21 cellular contexts compared by ENCODE assay signal in genomic region chr2:68974946-68975665, GRCh38. TPM values are rescaled to one million over a fixed set of nuclear protein-coding genes. Genes with fewer than 3 reads are reported as not detected.
DNase-seq lines count a peak whose midpoint lies in the region; ATAC-seq and TF ChIP-seq lines count a peak whose summit lies in the region.
"Had no signal": no experiment of that assay in that cellular context is flagged by ENCODE, and none has a peak within 500 bp of the region (broad histone marks: within the 10 kb centered on the region; RNA-seq: fewer than 3 reads in every experiment).

No MANE protein-coding gene starts in this region.

- H3K23ac ChIP-seq in mesenchymal stem cell (ENCODE audit: low read length in 2 of 2), result no peak overlapping the region

- H2AFZ ChIP-seq in mesenchymal stem cell (ENCODE audit: low read depth, low read length), result no peak overlapping the region

- H4K8ac ChIP-seq in mesenchymal stem cell (ENCODE audit: low read length), result no peak overlapping the region

- peak overlapping the region; percentile 59 for H2AK5ac ChIP-seq in mesenchymal stem cell (ENCODE audit: low read length, severe bottlenecking)

- DNase-seq in activated CD4-positive, alpha-beta T cell treated with anti-CD3 and anti-CD28 coated beads, Interleukin-2, amount 10 ng/mL, durations not matched to agents 24 days and 14 days, result peak; percentile 37
- DNase-seq in activated CD4-positive, alpha-beta T cell treated with anti-CD3 and anti-CD28 coated beads, Interleukin-2, amount 50 U/mL, for 1 hour, result no peak
- no peak for DNase-seq in chondrocyte (ENCODE audit: low spot score)
- DNase-seq in mesenchymal stem cell, result no peak
- DNase-seq in stromal cell of bone marrow (ENCODE audit: low read depth), result peak; percentile 27
- DNase-seq in GM10248 (ENCODE audit: extremely low spot score), result no peak
- DNase-seq in NCI-H526 treated with DMSO at 0.1 percent for 48 hours (lab: John Stamatoyannopoulos, UW), result no peak
- DNase-seq: CD8-positive, alpha-beta memory T cell; DMS79 treated with DMSO at 0.1 percent for 48 hours; H7; NCI-H1105 treated with DMSO at 0.1 percent for 48 hours; NCI-H1930; NCI-H2171; NCI-H446; PC-3; SJCRH30 had no signal

- 88% methylated on average over 5 of the region's 9 CpGs for WGBS in mesenchymal stem cell

- no peak overlapping the region for H3K27ac ChIP-seq in mesenchymal stem cell (ENCODE audit: low read length, poor library complexity, severe bottlenecking)
- H3K27ac ChIP-seq: BLaER1 treated with 17β-estradiol and CSF1 and Interleukin-3, amounts not matched to agents 10 nM and 100 nM; RWPE1; SJCRH30 had no signal

- no peak overlapping the region for H3K4me2 ChIP-seq in mesenchymal stem cell (ENCODE audit: low read length, poor library complexity, severe bottlenecking)
- H3K4me2 ChIP-seq: BLaER1 treated with 17β-estradiol and CSF1 and Interleukin-3, amounts not matched to agents 10 nM and 100 nM had no signal

- no peak overlapping the region for H2BK120ac ChIP-seq in mesenchymal stem cell (ENCODE audit: low read depth, low read length)

- POLR2A ChIA-PET in GM10248 (lab: Yijun Ruan, JAX), result no interaction called here

- no peak for ATAC-seq in GM21360 (IDR thresholded peaks at IDR 0.05; ENCODE audit: unreplicated experiment)
- ATAC-seq: GM12878, PC-3 had no signal

- no peak overlapping the region for H3K27ac Mint-ChIP-seq in activated CD4-positive, alpha-beta T cell treated with anti-CD3 and anti-CD28 coated beads, Interleukin-2, amount 10 ng/mL, durations not matched to agents 24 days and 14 days
- H3K27ac Mint-ChIP-seq in chondrocyte (ENCODE audit: unreplicated experiment), result peak overlapping the region; percentile 82
- H3K27ac Mint-ChIP-seq: CD8-positive, alpha-beta memory T cell had no signal

- H3K4me1 Mint-ChIP-seq in activated CD4-positive, alpha-beta T cell treated with anti-CD3 and anti-CD28 coated beads, Interleukin-2, amount 10 ng/mL, durations not matched to agents 24 days and 14 days, result no peaks in the 10 kb centered on the region
- H3K4me1 Mint-ChIP-seq in chondrocyte (ENCODE audit: low read depth), result peaks cover 56% of the 10 kb centered on the region
- H3K4me1 Mint-ChIP-seq: CD8-positive, alpha-beta memory T cell had no signal

- H3K14ac ChIP-seq in mesenchymal stem cell (ENCODE audit: low read length in 2 of 2), result no peak overlapping the region

- intact Hi-C loops in activated CD4-positive, alpha-beta T cell treated with anti-CD3 and anti-CD28 coated beads, Interleukin-2, amount 10 ng/mL, durations not matched to agents 24 days and 14 days (cut with micrococcal nuclease), result no loop called here

- no peak overlapping the region for H2BK12ac ChIP-seq in mesenchymal stem cell (ENCODE audit: low read length in 2 of 2)

- H3K9me3 Mint-ChIP-seq in activated CD4-positive, alpha-beta T cell treated with anti-CD3 and anti-CD28 coated beads, Interleukin-2, amount 10 ng/mL, durations not matched to agents 24 days and 14 days, result no peaks in the 10 kb centered on the region
- H3K9me3 Mint-ChIP-seq in chondrocyte (ENCODE audit: low read depth), result no peaks in the 10 kb centered on the region
- H3K9me3 Mint-ChIP-seq: CD8-positive, alpha-beta memory T cell had no signal

- no peak overlapping the region for H3K4me3 ChIP-seq in mesenchymal stem cell (ENCODE audit: insufficient read depth in 1 of 2, low read depth in 1 of 2, low read length in 2 of 2)
- H3K4me3 ChIP-seq: BLaER1 treated with 17β-estradiol and CSF1 and Interleukin-3, amounts not matched to agents 10 nM and 100 nM; GM12878; SJCRH30 had no signal

- H3K27me3 Mint-ChIP-seq in activated CD4-positive, alpha-beta T cell treated with anti-CD3 and anti-CD28 coated beads, Interleukin-2, amount 10 ng/mL, durations not matched to agents 24 days and 14 days, result peaks cover 32% of the 10 kb centered on the region
- no peaks in the 10 kb centered on the region for H3K27me3 Mint-ChIP-seq in chondrocyte (ENCODE audit: low read depth)

- CTCF ChIA-PET in GM10248 (lab: Yijun Ruan, JAX), result interaction anchor here (0.9 to 1.2 kb wide), 2 partner anchors 20 to 31 kb away, joined by 3 read pairs; no protein-coding TSS in a partner anchor

- H3K9me3 ChIP-seq in mesenchymal stem cell (ENCODE audit: control insufficient read depth, low read length), result no peaks in the 10 kb centered on the region
- H3K9me3 ChIP-seq: BLaER1 treated with 17β-estradiol and CSF1 and Interleukin-3, amounts not matched to agents 10 nM and 100 nM had no signal

- no peaks in the 10 kb centered on the region for H3K79me1 ChIP-seq in mesenchymal stem cell (replicated peaks; ENCODE audit: low read length, poor library complexity, severe bottlenecking)

- no peak overlapping the region for H3K4ac ChIP-seq in mesenchymal stem cell (ENCODE audit: low read depth in 1 of 2, low read length in 2 of 2)

- no peak overlapping the region for H3K4me3 Mint-ChIP-seq in activated CD4-positive, alpha-beta T cell treated with anti-CD3 and anti-CD28 coated beads, Interleukin-2, amount 10 ng/mL, durations not matched to agents 24 days and 14 days
- H3K4me3 Mint-ChIP-seq in chondrocyte (ENCODE audit: unreplicated experiment), result peak overlapping the region; percentile 28
- H3K4me3 Mint-ChIP-seq: CD8-positive, alpha-beta memory T cell had no signal

- H2BK15ac ChIP-seq in mesenchymal stem cell (ENCODE audit: low read depth, poor library complexity, severe bottlenecking), result no peak overlapping the region

- no peak overlapping the region for H2BK5ac ChIP-seq in mesenchymal stem cell (ENCODE audit: low read depth, low read length, poor library complexity, severe bottlenecking)

- H3K27me3 ChIP-seq in mesenchymal stem cell (ENCODE audit: control insufficient read depth in 1 of 2, insufficient read depth in 1 of 2, low read length in 2 of 2), result peaks cover 0 to 4% of the 10 kb centered on the region in 2 experiments
- H3K27me3 ChIP-seq: BLaER1 treated with 17β-estradiol and CSF1 and Interleukin-3, amounts not matched to agents 10 nM and 100 nM; SJCRH30 had no signal

- TF ChIP-seq CTCF in chondrocyte (IDR thresholded peaks at IDR 0.05) (no peak), GM10248 (IDR thresholded peaks at IDR 0.05; ENCODE audit: control extremely low read depth, extremely low read depth, low read depth, missing control alignments) (no peak)

- no peaks in the 10 kb centered on the region for H3K36me3 ChIP-seq in mesenchymal stem cell (ENCODE audit: control insufficient read depth in 1 of 2, insufficient read depth in 2 of 2, low read depth in 1 of 2, low read length in 2 of 2)
- H3K36me3 ChIP-seq: BLaER1 treated with 17β-estradiol and CSF1 and Interleukin-3, amounts not matched to agents 10 nM and 100 nM; SJCRH30 had no signal

- no peak overlapping the region for H3K18ac ChIP-seq in mesenchymal stem cell (ENCODE audit: low read depth in 1 of 2, low read length in 2 of 2)

- no peaks in the 10 kb centered on the region for H3K36me3 Mint-ChIP-seq in activated CD4-positive, alpha-beta T cell treated with anti-CD3 and anti-CD28 coated beads, Interleukin-2, amount 10 ng/mL, durations not matched to agents 24 days and 14 days (ENCODE audit: low read depth)
- H3K36me3 Mint-ChIP-seq in chondrocyte (ENCODE audit: low read depth), result no peaks in the 10 kb centered on the region
- H3K36me3 Mint-ChIP-seq: CD8-positive, alpha-beta memory T cell had no signal

- H3K9ac ChIP-seq in mesenchymal stem cell (ENCODE audit: low read length), result no peak overlapping the region
- H3K9ac ChIP-seq: BLaER1 treated with 17β-estradiol and CSF1 and Interleukin-3, amounts not matched to agents 10 nM and 100 nM had no signal

- no peak overlapping the region for H4K91ac ChIP-seq in mesenchymal stem cell (ENCODE audit: low read length)

- H3K4me1 ChIP-seq in mesenchymal stem cell (ENCODE audit: control insufficient read depth, insufficient read depth, low read depth, low read length), result peaks cover 8% of the 10 kb centered on the region
- H3K4me1 ChIP-seq: BLaER1 treated with 17β-estradiol and CSF1 and Interleukin-3, amounts not matched to agents 10 nM and 100 nM had no signal

RNA-seq across cellular contexts. Expression of gene GKN1, which starts 0.7 kb away (rescaled TPM):
- not detected in 2 replicates for total RNA-seq in activated CD4-positive, alpha-beta T cell treated with anti-CD3 and anti-CD28 coated beads, Interleukin-2, amount 10 ng/mL, durations not matched to agents 24 days and 14 days
- 0.37 TPM in 1 of 3 replicates, not detected in the others for total RNA-seq in chondrocyte
- polyA plus RNA-seq in mesenchymal stem cell (2013, experiment 1 of 2), result not detected
- not detected for polyA plus RNA-seq in mesenchymal stem cell (2013, experiment 2 of 2)
- total RNA-seq: A172; CD8-positive, alpha-beta memory T cell; GM12878; H7; PC-3; SJCRH30 had no signal
- polyA plus RNA-seq: CD8-positive, alpha-beta memory T cell; GM12878 had no signal

RNA-seq across cellular contexts. Expression of gene GKN2, which starts 22.4 kb away (rescaled TPM):
- total RNA-seq in activated CD4-positive, alpha-beta T cell treated with anti-CD3 and anti-CD28 coated beads, Interleukin-2, amount 10 ng/mL, durations not matched to agents 24 days and 14 days, result not detected in 2 replicates
- total RNA-seq in chondrocyte, result not detected in 3 replicates
- polyA plus RNA-seq in mesenchymal stem cell (2013, experiment 1 of 2), result not detected
- not detected for polyA plus RNA-seq in mesenchymal stem cell (2013, experiment 2 of 2)
- total RNA-seq: CD8-positive, alpha-beta memory T cell; GM12878; H7; SJCRH30 had no signal
- polyA plus RNA-seq: CD8-positive, alpha-beta memory T cell; GM12878 had no signal

RNA-seq across cellular contexts. Expression of gene ANTXR1, which starts 37.9 kb away (rescaled TPM):
- total RNA-seq in activated CD4-positive, alpha-beta T cell treated with anti-CD3 and anti-CD28 coated beads, Interleukin-2, amount 10 ng/mL, durations not matched to agents 24 days and 14 days, result 0.09 TPM in 1 of 2 replicates, not detected in the other
- total RNA-seq in chondrocyte, result 207 to 351 TPM (median 347 TPM) in 3 replicates
- polyA plus RNA-seq in mesenchymal stem cell (2013, experiment 1 of 2), result 385 TPM
- polyA plus RNA-seq in mesenchymal stem cell (2013, experiment 2 of 2), result 385 TPM
- polyA plus RNA-seq: CD8-positive, alpha-beta memory T cell had no signal

Comparison
In these comparisons a context has a peak if more than half of its experiments do, and no peak if none do; other contexts are left out.
1. DNase-seq: peak in activated CD4-positive, alpha-beta T cell treated with anti-CD3 and anti-CD28 coated beads, Interleukin-2, amount 10 ng/mL, durations not matched to agents 24 days and 14 days (single experiment) and stromal cell of bone marrow (single experiment); none in activated CD4-positive, alpha-beta T cell treated with anti-CD3 and anti-CD28 coated beads, Interleukin-2, amount 50 U/mL, for 1 hour (single experiment), chondrocyte (single experiment), mesenchymal stem cell (single experiment), GM10248 (single experiment) and NCI-H526 treated with DMSO at 0.1 percent for 48 hours (single experiment).
2. RNA of gene ANTXR1, which starts 37.9 kb away (total RNA-seq): 207 to 351 TPM in chondrocyte; 0.09 TPM in activated CD4-positive, alpha-beta T cell treated with anti-CD3 and anti-CD28 coated beads, Interleukin-2, amount 10 ng/mL, durations not matched to agents 24 days and 14 days; every median in the first group is over 100 times any median in the second.